ENCODE assay signal across 8 cellular contexts in genomic region chr19:797528-798414, GRCh38. TPM values are rescaled to one million over a fixed set of nuclear protein-coding genes. Genes with fewer than 3 reads are reported as not detected.
DNase-seq lines count a peak whose midpoint lies in the region; ATAC-seq and TF ChIP-seq lines count a peak whose summit lies in the region.

No MANE protein-coding gene starts in this region.

- H3K4me3 ChIP-seq in fibroblast of villous mesenchyme (ENCODE audit: low read depth, low read length): peak overlapping the region; percentile 91

- H3K27ac Mint-ChIP-seq in neural crest cell (ENCODE audit: unreplicated experiment): peak overlapping the region; percentile 95
- H3K27ac Mint-ChIP-seq in stimulated activated naive CD8-positive, alpha-beta T cell treated with anti-CD3 and anti-CD28 coated beads, Interleukin-15, amount 100 ng/mL, for 72 hours: peak overlapping the region; percentile 95 to 99

- POLR2A ChIA-PET in RWPE1 (lab: Yijun Ruan, JAX; ENCODE audit: low non-redundant PET): no interaction called here

- H3K27me3 Mint-ChIP-seq in neural crest cell (ENCODE audit: low read depth): peaks cover 16% of the 10 kb centered on the region
- no peaks in the 10 kb centered on the region for H3K27me3 Mint-ChIP-seq in stimulated activated naive CD8-positive, alpha-beta T cell treated with anti-CD3 and anti-CD28 coated beads, Interleukin-15, amount 100 ng/mL, for 72 hours

- H3K9me3 Mint-ChIP-seq in neural crest cell: no peaks in the 10 kb centered on the region
- no peaks in the 10 kb centered on the region for H3K9me3 Mint-ChIP-seq in stimulated activated naive CD8-positive, alpha-beta T cell treated with anti-CD3 and anti-CD28 coated beads, Interleukin-15, amount 100 ng/mL, for 72 hours

- peaks cover 15% of the 10 kb centered on the region for H3K36me3 Mint-ChIP-seq in neural crest cell (ENCODE audit: low read depth)

- H3K4me3 Mint-ChIP-seq in neural crest cell: peak overlapping the region; percentile 98
- peak overlapping the region; percentile 94 to 97 for H3K4me3 Mint-ChIP-seq in stimulated activated naive CD8-positive, alpha-beta T cell treated with anti-CD3 and anti-CD28 coated beads, Interleukin-15, amount 100 ng/mL, for 72 hours

- peak; percentile 95 for DNase-seq in DMS53 (lab: John Stamatoyannopoulos, UW)
- peak; percentile 89 for DNase-seq in RWPE1 (ENCODE audit: low spot score)
- DNase-seq in activated effector memory CD4-positive, alpha-beta T cell treated with anti-CD3 and anti-CD28 coated beads, Interleukin-2, amount 50 U/mL, for 16 hours: peak; percentile 95
- peak; percentile 88 for DNase-seq in fibroblast of villous mesenchyme (ENCODE audit: low read depth)
- DNase-seq in neural crest cell (ENCODE audit: low read depth, low spot score): peak; percentile 76
- DNase-seq in stimulated activated naive CD8-positive, alpha-beta T cell treated with anti-CD3 and anti-CD28 coated beads, Interleukin-15, amount 100 ng/mL, for 72 hours: peak; percentile 91 to 93

- peak; percentile 33 for ATAC-seq in GM21737 (IDR thresholded peaks at IDR 0.05; ENCODE audit: unreplicated experiment)
- ATAC-seq in stimulated activated naive CD8-positive, alpha-beta T cell treated with anti-CD3 and anti-CD28 coated beads, Interleukin-15, amount 100 ng/mL, for 72 hours: peak; percentile 58

- H3K36me3 ChIP-seq in KOPT-K1 (ENCODE audit: insufficient read depth, low read length): peaks cover 49% of the 10 kb centered on the region

- H3K4me1 Mint-ChIP-seq in neural crest cell: peaks cover 38% of the 10 kb centered on the region
- peaks cover 45% of the 10 kb centered on the region for H3K4me1 Mint-ChIP-seq in stimulated activated naive CD8-positive, alpha-beta T cell treated with anti-CD3 and anti-CD28 coated beads, Interleukin-15, amount 100 ng/mL, for 72 hours

- TF ChIP-seq CTCF in RWPE1 (conservative IDR thresholded peaks at IDR 0.05; ENCODE audit: low read depth) (no peak), fibroblast of villous mesenchyme (IDR thresholded peaks at IDR 0.05; ENCODE audit: insufficient read depth, low read depth, low read length) (no peak), neural crest cell (conservative IDR thresholded peaks at IDR 0.05) (no peak)

- no peaks in the 10 kb centered on the region for H3K9me3 ChIP-seq in KOPT-K1 (ENCODE audit: insufficient read depth, low read length, poor library complexity, severe bottlenecking)

- H3K27ac ChIP-seq in KOPT-K1 (ENCODE audit: low read depth, low read length, poor library complexity, severe bottlenecking) (peak overlapping the region; percentile 99), RWPE1 (peak overlapping the region; percentile 99)

- CTCF ChIA-PET in RWPE1 (lab: Yijun Ruan, JAX): interaction anchor here (0.6 kb wide), 1 partner anchor 159 kb away, joined by 3 read pairs; no protein-coding TSS in a partner anchor

RNA-seq across cellular contexts. Expression of gene PTBP1, which starts 0.5 kb away (rescaled TPM):
- total RNA-seq in fibroblast of villous mesenchyme (117 and 129 TPM in 2 replicates), neural crest cell (674 and 701 TPM in 2 replicates)

RNA-seq across cellular contexts. Expression of gene PLPPR3, which starts 24.0 kb away (rescaled TPM):
- under 0.01 and 0.86 TPM in 2 replicates for total RNA-seq in fibroblast of villous mesenchyme
- 46.3 and 50.9 TPM in 2 replicates for total RNA-seq in neural crest cell

RNA-seq across cellular contexts. Expression of gene AZU1, which starts 29.9 kb away (rescaled TPM):
- not detected in 2 replicates for total RNA-seq in fibroblast of villous mesenchyme
- total RNA-seq in neural crest cell: 0.30 and 0.68 TPM in 2 replicates

RNA-seq across cellular contexts. Expression of gene PRTN3, which starts 43.0 kb away (rescaled TPM):
- total RNA-seq in fibroblast of villous mesenchyme (not detected in 2 replicates), neural crest cell (not detected in 2 replicates)

RNA-seq across cellular contexts. Expression of gene MISP, which starts 46.9 kb away (rescaled TPM):
- under 0.01 and 0.43 TPM in 2 replicates for total RNA-seq in fibroblast of villous mesenchyme
- total RNA-seq in neural crest cell: 0.14 TPM in 1 of 2 replicates, not detected in the other

Comparison
In these comparisons a context has a peak if more than half of its experiments do, and no peak if none do; other contexts are left out.
1. Peak in every context shown above with its lines: DNase-seq, ATAC-seq, H3K4me3 ChIP-seq and H3K27ac ChIP-seq.
2. RNA of gene PLPPR3, which starts 24.0 kb away (total RNA-seq): 46.3 to 50.9 TPM in neural crest cell; under 0.01 to 0.86 TPM in fibroblast of villous mesenchyme; every median in the first group is over 10 times any median in the second.